Comparison of ENCODE assay signal across 10 cellular contexts in the genomic region with DNA sequence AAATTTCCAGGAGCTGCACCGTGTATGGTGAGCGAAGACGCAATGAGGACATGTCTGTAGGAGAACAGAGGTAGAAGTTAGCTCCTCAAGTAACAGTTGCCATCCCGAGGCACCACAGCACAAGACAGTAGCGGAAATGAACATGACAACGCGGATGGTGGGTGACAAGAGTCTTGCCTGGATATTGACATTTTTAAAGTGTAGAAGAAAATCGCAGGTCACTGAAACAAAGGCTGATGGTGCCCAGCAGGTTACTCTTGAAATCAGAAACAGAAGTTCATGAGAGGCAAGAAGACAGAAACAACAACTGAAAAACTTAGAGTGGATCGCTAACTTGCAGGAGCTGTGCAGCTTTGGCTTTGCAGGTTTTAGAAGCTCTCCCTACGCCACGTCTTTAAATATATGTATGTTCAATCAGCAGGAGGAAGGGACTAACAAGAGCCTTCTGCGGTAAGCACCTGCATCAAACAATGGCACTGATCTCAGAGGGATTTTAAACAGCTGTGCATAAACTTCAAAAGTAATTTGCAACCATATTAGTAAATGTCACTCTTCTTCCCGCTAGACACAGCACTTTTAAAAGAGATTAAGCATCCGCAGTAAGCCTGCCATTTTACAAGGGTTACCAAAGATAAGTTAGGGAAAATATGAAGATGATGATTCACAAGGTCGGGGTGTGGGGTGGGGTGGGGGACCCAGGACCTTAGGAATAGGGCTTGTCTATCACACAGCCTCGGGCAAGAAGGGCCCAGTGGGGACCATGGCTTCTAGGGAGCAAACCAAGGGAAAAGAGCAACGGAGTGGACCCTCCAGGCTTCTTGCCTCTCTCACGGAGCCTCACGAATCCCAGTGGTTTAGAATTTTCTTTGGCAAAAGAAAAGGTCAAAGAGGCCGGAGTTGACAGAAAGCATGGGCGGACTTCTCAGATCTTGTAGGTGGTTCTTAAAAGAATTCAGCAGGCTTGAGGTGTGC. TPM values are rescaled to one million over a fixed set of nuclear protein-coding genes. Genes with fewer than 3 reads are reported as not detected.
DNase-seq lines count a peak whose midpoint lies in the region; ATAC-seq and TF ChIP-seq lines count a peak whose summit lies in the region.
"Had no signal": no experiment of that assay in that cellular context is flagged by ENCODE, and none has a peak within 500 bp of the region (broad histone marks: within the 10 kb centered on the region; RNA-seq: fewer than 3 reads in every experiment).

No MANE protein-coding gene starts in this region.

- TF ChIP-seq CTCF in lower lobe of right lung (IDR thresholded peaks at IDR 0.05), result no peak
- TF ChIP-seq CTCF in upper lobe of right lung (IDR thresholded peaks at IDR 0.05), result no peak

- H3K9me3 ChIP-seq in lower lobe of right lung (no peaks in the 10 kb centered on the region), upper lobe of right lung (no peaks in the 10 kb centered on the region)
- H3K9me3 ChIP-seq: sigmoid colon had no signal

- H3K4me1 ChIP-seq in lower lobe of right lung, result no peaks in the 10 kb centered on the region
- H3K4me1 ChIP-seq in upper lobe of right lung, result no peaks in the 10 kb centered on the region

- H3K4me3 ChIP-seq in lower lobe of right lung (peak overlapping the region; percentile 71), upper lobe of right lung (peak overlapping the region; percentile 67)

- no peaks in the 10 kb centered on the region for H3K9me3 Mint-ChIP-seq in activated naive CD4-positive, alpha-beta T cell treated with anti-CD3 and anti-CD28 coated beads, Interleukin-2, amount 50 U/mL, for 24 hours

- peaks cover 9% of the 10 kb centered on the region for H3K36me3 Mint-ChIP-seq in activated naive CD4-positive, alpha-beta T cell treated with anti-CD3 and anti-CD28 coated beads, Interleukin-2, amount 50 U/mL, for 24 hours

- H3K27me3 Mint-ChIP-seq in activated naive CD4-positive, alpha-beta T cell treated with anti-CD3 and anti-CD28 coated beads, Interleukin-2, amount 50 U/mL, for 24 hours, result no peaks in the 10 kb centered on the region

- H3K36me3 ChIP-seq in lower lobe of right lung, result no peaks in the 10 kb centered on the region
- no peaks in the 10 kb centered on the region for H3K36me3 ChIP-seq in upper lobe of right lung
- H3K36me3 ChIP-seq: sigmoid colon had no signal

- intact Hi-C loops in lower lobe of right lung (cut with DNase I) (no loop called here), upper lobe of right lung (cut with DNase I) (no loop called here)

- peak overlapping the region; percentile 95 for H3K27ac Mint-ChIP-seq in activated naive CD4-positive, alpha-beta T cell treated with anti-CD3 and anti-CD28 coated beads, Interleukin-2, amount 50 U/mL, for 24 hours

- peak overlapping the region; percentile 92 for H3K4me3 Mint-ChIP-seq in activated naive CD4-positive, alpha-beta T cell treated with anti-CD3 and anti-CD28 coated beads, Interleukin-2, amount 50 U/mL, for 24 hours

- H3K4me1 Mint-ChIP-seq in activated naive CD4-positive, alpha-beta T cell treated with anti-CD3 and anti-CD28 coated beads, Interleukin-2, amount 50 U/mL, for 24 hours, result peaks cover 70% of the 10 kb centered on the region

- DNase-seq in stimulated activated CD4-positive, alpha-beta T cell treated with anti-CD3 and anti-CD28 coated beads, Interleukin-15, amount 100 ng/mL, for 24 hours, result peak; percentile 51
- DNase-seq in stimulated activated CD4-positive, alpha-beta T cell treated with anti-CD3 and anti-CD28 coated beads, Interleukin-2, amount 100 ng/mL, for 48 hours, result no peak
- no peak for DNase-seq in lower lobe of right lung
- no peak for DNase-seq in upper lobe of right lung
- no peak for DNase-seq in NCI-H1694 (lab: John Stamatoyannopoulos, UW)
- DNase-seq in effector CD4-positive, alpha-beta T cell, result no peak
- DNase-seq: Right ventricle myocardium superior, sigmoid colon had no signal

- H3K27me3 ChIP-seq in lower lobe of right lung (ENCODE audit: low read depth) (peaks cover 18% of the 10 kb centered on the region), upper lobe of right lung (peaks cover 26% of the 10 kb centered on the region)

- peak overlapping the region; percentile 60 for H3K27ac ChIP-seq in lower lobe of right lung
- H3K27ac ChIP-seq in upper lobe of right lung, result peak overlapping the region; percentile 78
- H3K27ac ChIP-seq: sigmoid colon had no signal

- no peak for ATAC-seq in lower lobe of right lung
- no peak for ATAC-seq in upper lobe of right lung
- ATAC-seq in HG03521 (IDR thresholded peaks at IDR 0.05; ENCODE audit: unreplicated experiment), result no peak

RNA-seq across cellular contexts. Expression of a gene that starts 1.6 kb away (rescaled TPM):
- total RNA-seq in lower lobe of right lung (8.1 TPM), upper lobe of right lung (9.8 TPM)
